ENCODE assay signal across 7 cellular contexts in the genomic region with DNA sequence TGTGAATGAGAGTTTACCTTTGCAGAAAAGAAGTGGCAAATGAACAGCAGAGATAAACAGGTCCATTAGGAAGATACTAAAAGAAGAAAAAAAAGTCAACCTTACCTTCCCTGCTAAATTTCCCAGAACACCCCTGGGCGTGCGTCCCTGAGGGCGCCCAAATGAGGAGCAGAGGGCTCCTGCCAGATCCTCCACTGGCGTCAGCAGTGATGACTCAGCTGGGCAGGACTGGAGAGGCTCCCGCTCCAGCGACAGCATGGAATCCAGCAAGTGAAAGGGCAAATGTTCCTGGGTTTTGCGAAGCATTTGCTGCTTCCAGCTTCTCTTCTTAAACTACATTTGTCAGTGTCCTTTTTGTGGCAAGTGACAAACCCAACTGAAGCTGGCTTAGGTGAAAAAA.
DNase-seq lines count a peak whose midpoint lies in the region; ATAC-seq and TF ChIP-seq lines count a peak whose summit lies in the region.
"Not testable (repeated sequence)": the region's sequence is repeated elsewhere in the genome, so short reads cannot be mapped to it uniquely, and the experiment has no call there.

No MANE protein-coding gene starts in this region.

- H3K4me3 Mint-ChIP-seq in MCF 10A (ENCODE audit: unreplicated experiment): not testable (repeated sequence)

- ATAC-seq in Right ventricle myocardium inferior (peak; percentile 91), psoas muscle (peak; percentile 67 to 88 (median 78))

- BruUV-seq in MCF 10A (replicated peaks; lab: Mats Ljungman, UMichigan): not testable (repeated sequence)

- not testable (repeated sequence) for H3K4me3 ChIP-seq in psoas muscle; thyroid gland (replicated peaks in 1 of 3)

- POLR2A ChIA-PET in MCF 10A (lab: Yijun Ruan, JAX): not testable (repeated sequence)

- not testable (repeated sequence) for TF ChIP-seq POLR2A in thyroid gland (IDR thresholded peaks at IDR 0.05)

- peaks cover 48% of the 10 kb centered on the region for H3K4me1 Mint-ChIP-seq in MCF 10A (ENCODE audit: insufficient read depth, unreplicated experiment)

- H3K36me3 ChIP-seq in psoas muscle (ENCODE audit: insufficient read depth in 1 of 2, low read depth in 1 of 2); thyroid gland: not testable (repeated sequence)

- H3K9me3 Mint-ChIP-seq in MCF 10A (ENCODE audit: unreplicated experiment): not testable (repeated sequence)

- 17 to 26% (median 26%) methylated on average over 1 to 7 of the region's 7 CpGs for WGBS in psoas muscle, 3 donors
- whole genome bisulfite sequencing in thyroid gland, 2 donors: 0 to 14% methylated on average over 2 to 4 of the region's 7 CpGs

- H3K27ac ChIP-seq in psoas muscle: not testable (repeated sequence)
- peak overlapping the region; percentile 44 to 83 (median 82) for H3K27ac ChIP-seq in thyroid gland

- H3K4me1 ChIP-seq in psoas muscle: not testable (repeated sequence)
- peaks cover 15 to 39% of the 10 kb centered on the region in 2 donors for H3K4me1 ChIP-seq in thyroid gland

- not testable (repeated sequence) for H3K27ac Mint-ChIP-seq in MCF 10A (ENCODE audit: low read depth, unreplicated experiment)

- H3K27me3 Mint-ChIP-seq in MCF 10A (ENCODE audit: insufficient read depth, unreplicated experiment): not testable (repeated sequence)

- H3K27me3 ChIP-seq in psoas muscle (ENCODE audit: insufficient read depth in 3 of 3, low read length in 2 of 3); thyroid gland: not testable (repeated sequence)

- intact Hi-C loops in MCF 10A (cut with micrococcal nuclease); Right ventricle myocardium inferior (cut with DNase I); psoas muscle (cut with DNase I); thyroid gland (cut with DNase I): not testable (repeated sequence)

- CTCF ChIA-PET in MCF 10A (lab: Yijun Ruan, JAX): not testable (repeated sequence)

- DNase-seq in DMS79 (lab: John Stamatoyannopoulos, UW): peak; percentile 31
- DNase-seq in NCI-H460 (ENCODE audit: extremely low read depth, low read depth): peak; percentile 45
- peak; percentile 61 for DNase-seq in MCF 10A (ENCODE audit: unreplicated experiment)
- peak; percentile 80 for DNase-seq in Right ventricle myocardium inferior (ENCODE audit: missing footprints)
- peak; percentile 57 for DNase-seq in kidney tubule cell (ENCODE audit: low spot score)
- DNase-seq in psoas muscle: peak; percentile 65 to 69
- DNase-seq in thyroid gland: peak; percentile 81 to 85

- not testable (repeated sequence) for H3K9me3 ChIP-seq in psoas muscle, thyroid gland

- not testable (repeated sequence) for H3K36me3 Mint-ChIP-seq in MCF 10A (ENCODE audit: insufficient read depth, unreplicated experiment)

- TF ChIP-seq CTCF in MCF 10A (IDR thresholded peaks at IDR 0.05; ENCODE audit: unreplicated experiment); psoas muscle (IDR thresholded peaks at IDR 0.05); thyroid gland (IDR thresholded peaks at IDR 0.05): not testable (repeated sequence)

Comparison
In these comparisons a context has a peak if more than half of its experiments do, and no peak if none do; other contexts are left out.
1. DNase-seq: peak in every context shown above with its lines; median percentile 83 in thyroid gland; 80 in Right ventricle myocardium inferior; 67 in psoas muscle; 61 in MCF 10A; 57 in kidney tubule cell; 45 in NCI-H460; 31 in DMS79.